In genomic region chr4:104491396-104491821, GRCh38 we compare ENCODE assay signal across 1 cellular context.
A peak's percentile ranks its signal among the peaks of the same experiment; 100 is the strongest.
TF ChIP-seq lines count a peak whose summit lies in the region.

No MANE protein-coding gene starts in this region.

TF ChIP-seq in GM12878, 131 proteins besides CTCF, POLR2A, EP300 and RAD21 (continued from another document):
- TF ChIP-seq CUX1 (IDR thresholded peaks at IDR 0.05; ENCODE audit: insufficient replicate concordance, low read depth, low read length) (no peak), TAF1 (IDR thresholded peaks at IDR 0.05; ENCODE audit: borderline replicate concordance, low read depth, low read length) (0 out of 2 replicates have a peak, but pooled peaks have one; percentile 8), DPF2 (IDR thresholded peaks at IDR 0.05) (0 out of 2 replicates have a peak, but pooled peaks have one; percentile 40), IKZF1 (conservative IDR thresholded peaks at IDR 0.05) (0 out of 2 replicates have a peak, but pooled peaks have one; percentile 15), SKIL (IDR thresholded peaks at IDR 0.05; ENCODE audit: low read depth, poor library complexity, severe bottlenecking) (no peak), RUNX3 (IDR thresholded peaks at IDR 0.05; ENCODE audit: low read length) (peak; percentile 15), NKRF (conservative IDR thresholded peaks at IDR 0.05) (0 out of 2 replicates have a peak, but pooled peaks have one; percentile 9)
TF ChIP-seq in GM12878: peak in this region for 8.
